Comparison of ENCODE assay signal across 20 cellular contexts in the genomic region with DNA sequence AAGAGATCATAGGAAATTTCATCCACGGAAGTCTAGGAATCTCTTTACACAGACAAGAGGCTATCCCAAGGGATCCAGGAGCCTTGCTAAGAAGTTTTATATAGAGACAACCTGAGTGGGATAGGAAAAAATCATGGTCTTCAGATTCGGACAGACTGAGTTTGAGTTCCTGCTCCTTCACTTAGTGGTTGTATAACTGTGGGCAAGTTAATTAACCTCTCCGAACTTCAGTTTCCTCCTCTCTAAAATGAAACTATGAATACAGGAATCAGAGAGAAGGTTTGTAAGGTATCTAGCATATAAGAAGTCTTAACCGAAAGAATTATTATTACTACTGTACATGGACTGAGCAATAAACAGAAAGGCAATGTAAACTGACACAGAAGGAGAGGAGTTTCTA. TPM values are rescaled to one million over a fixed set of nuclear protein-coding genes. Genes with fewer than 3 reads are reported as not detected.
A peak's percentile ranks its signal among the peaks of the same experiment; 100 is the strongest.
DNase-seq lines count a peak whose midpoint lies in the region; ATAC-seq and TF ChIP-seq lines count a peak whose summit lies in the region.
"Had no signal": no experiment of that assay in that cellular context is flagged by ENCODE, and none has a peak within 500 bp of the region (broad histone marks: within the 10 kb centered on the region; RNA-seq: fewer than 3 reads in every experiment).

No MANE protein-coding gene starts in this region.

- H3K4me3 Mint-ChIP-seq in HFFc6 (no peak overlapping the region; the same call in 1 of the 2 replicates), T-cell (no peak overlapping the region)
- H3K4me3 Mint-ChIP-seq: B cell; CD4-positive, CD25-positive, alpha-beta regulatory T cell; CD8-positive, alpha-beta T cell; H9 had no signal

- intact Hi-C loops in esophagus muscularis mucosa (cut with DNase I) (no loop called here), sciatic nerve (cut with DNase I) (no loop called here)

- H3K9me3 ChIP-seq in esophagus muscularis mucosa, result no peaks in the 10 kb centered on the region
- H3K9me3 ChIP-seq: BLaER1, Caco-2 had no signal

- H3K36me3 Mint-ChIP-seq in HFFc6 (ENCODE audit: low read depth) (peaks cover 42% of the 10 kb centered on the region), T-cell (no peaks in the 10 kb centered on the region)
- H3K36me3 Mint-ChIP-seq: CD4-positive, CD25-positive, alpha-beta regulatory T cell; CD8-positive, alpha-beta T cell had no signal

- DNase-seq in HFFc6 (no peak), esophagus muscularis mucosa (ENCODE audit: extremely low spot score) (no peak), sciatic nerve (ENCODE audit: low spot score) (no peak), DMS 273 treated with DMSO at 0.1 percent for 48 hours (lab: John Stamatoyannopoulos, UW) (no peak), T-cell (no peak)
- DNase-seq: Caco-2; CD4-positive, CD25-positive, alpha-beta regulatory T cell; CD8-positive, alpha-beta T cell; DMS79; EL; GDM1; H9 had no signal

- H3K4me1 ChIP-seq in esophagus muscularis mucosa, result peaks cover 0 to 13% (median 8%) of the 10 kb centered on the region in 4 donors
- H3K4me1 ChIP-seq: BLaER1, Caco-2 had no signal

- ATAC-seq in sciatic nerve (peak; percentile 61), HG03175 (IDR thresholded peaks at IDR 0.05; ENCODE audit: unreplicated experiment) (no peak), T-cell (replicated peaks in 1 of 4) (no peak)
- ATAC-seq: CD8-positive, alpha-beta T cell; GM12878; HCT116 had no signal

- H3K4me1 Mint-ChIP-seq in HFFc6 (ENCODE audit: low read depth) (peaks cover 12% of the 10 kb centered on the region), T-cell (no peaks in the 10 kb centered on the region)
- H3K4me1 Mint-ChIP-seq: B cell; CD4-positive, CD25-positive, alpha-beta regulatory T cell; H9 had no signal

- TF ChIP-seq EP300 in esophagus muscularis mucosa (IDR thresholded peaks at IDR 0.05), result no peak

- H3K27ac Mint-ChIP-seq in HFFc6 (peak overlapping the region; percentile 3; the same call in 1 of the 2 replicates), T-cell (no peak overlapping the region)
- H3K27ac Mint-ChIP-seq: B cell; CD4-positive, CD25-positive, alpha-beta regulatory T cell; CD8-positive, alpha-beta T cell; H9 had no signal

- TF ChIP-seq CTCF in HFFc6 (IDR thresholded peaks at IDR 0.05) (no peak), esophagus muscularis mucosa (IDR thresholded peaks at IDR 0.05) (no peak)

- H3K9me3 Mint-ChIP-seq in HFFc6 (peaks cover 4% of the 10 kb centered on the region; the same call in 1 of the 2 replicates), T-cell (peaks cover 0 to 4% (median 2%) of the 10 kb centered on the region in 3 donors)

- H3K27ac ChIP-seq in esophagus muscularis mucosa (replicated peaks in 1 of 4), result peak overlapping the region; percentile 36 to 41 (median 38)
- H3K27ac ChIP-seq: 22Rv1, BLaER1, C4-2B, GM23248 had no signal

- POLR2A ChIA-PET in T-cell (lab: Charles Lee), result no interaction called here

- TF ChIP-seq POLR2A in esophagus muscularis mucosa (IDR thresholded peaks at IDR 0.05; ENCODE audit: low read depth), result no peak

- H3K4me3 ChIP-seq in esophagus muscularis mucosa, result peak overlapping the region in 2 of 4 donors; percentile 6 to 25
- H3K4me3 ChIP-seq: BLaER1, GM12878, GM23248 had no signal

- no peaks in the 10 kb centered on the region for H3K36me3 ChIP-seq in esophagus muscularis mucosa
- H3K36me3 ChIP-seq: BLaER1 had no signal

- 51% methylated on average over 4 of the region's 4 CpGs for WGBS in esophagus muscularis mucosa

- H3K27me3 ChIP-seq in esophagus muscularis mucosa, result no peaks in the 10 kb centered on the region
- H3K27me3 ChIP-seq: BLaER1 had no signal

- CTCF ChIA-PET in T-cell (lab: Charles Lee), result no interaction called here

- H3K27me3 Mint-ChIP-seq in HFFc6 (ENCODE audit: insufficient read depth), result no peaks in the 10 kb centered on the region
- H3K27me3 Mint-ChIP-seq in T-cell, result peaks cover 24 to 37% of the 10 kb centered on the region in 2 donors

RNA-seq across cellular contexts. Expression of a gene that starts 35.1 kb away (rescaled TPM):
- 10 to 100 TPM; 22.9 to 26.2 (median 24.8) TPM for total RNA-seq in HFFc6 (2021; fragmentation: NEBNext Ultra II Directional; extraction: Animal tissue kit (Norgen Biotek cat#: 25700))
- total RNA-seq in esophagus muscularis mucosa (10 to 100 TPM in 1 of 4 donors, 1 to 10 TPM in 3; 8.6 to 22.8 (median 9.5) TPM), sciatic nerve (49.3 TPM), T-cell (not detected)
- total RNA-seq: B cell; Caco-2; CD4-positive, CD25-positive, alpha-beta regulatory T cell; CD8-positive, alpha-beta T cell had no signal

RNA-seq across cellular contexts. Expression of a gene that starts 37.1 kb away (rescaled TPM):
- 10 to 100 TPM; 21.1 to 27.5 (median 23.6) TPM for total RNA-seq in HFFc6 (2021; fragmentation: NEBNext Ultra II Directional; extraction: Animal tissue kit (Norgen Biotek cat#: 25700))
- total RNA-seq in esophagus muscularis mucosa (10 to 100 TPM; 17.4 to 43.8 (median 40.6) TPM), sciatic nerve (181 TPM), T-cell (under 1 TPM in 3 of 5 donors, not detected in 2; 0.25 to 0.67 (median 0.33) TPM)
- total RNA-seq: B cell; CD4-positive, CD25-positive, alpha-beta regulatory T cell; CD8-positive, alpha-beta T cell; H9 had no signal

Comparison
In these comparisons a context has a peak if more than half of its experiments do, and no peak if none do; other contexts are left out.
1. RNA of a gene that starts 35.1 kb away (total RNA-seq): 49.3 TPM in sciatic nerve (single experiment), 22.9 to 26.2 TPM in HFFc6 and 8.6 to 22.8 TPM in esophagus muscularis mucosa; not detected in T-cell; every median in the first group is over 4 times any median in the second.
2. RNA of a gene that starts 37.1 kb away (total RNA-seq): 181 TPM in sciatic nerve (single experiment), 17.4 to 43.8 TPM in esophagus muscularis mucosa and 21.1 to 27.5 TPM in HFFc6; 0.25 to 0.67 TPM in T-cell; every median in the first group is over 10 times any median in the second.